Comparison of ENCODE assay signal across 19 cellular contexts in the genomic region with DNA sequence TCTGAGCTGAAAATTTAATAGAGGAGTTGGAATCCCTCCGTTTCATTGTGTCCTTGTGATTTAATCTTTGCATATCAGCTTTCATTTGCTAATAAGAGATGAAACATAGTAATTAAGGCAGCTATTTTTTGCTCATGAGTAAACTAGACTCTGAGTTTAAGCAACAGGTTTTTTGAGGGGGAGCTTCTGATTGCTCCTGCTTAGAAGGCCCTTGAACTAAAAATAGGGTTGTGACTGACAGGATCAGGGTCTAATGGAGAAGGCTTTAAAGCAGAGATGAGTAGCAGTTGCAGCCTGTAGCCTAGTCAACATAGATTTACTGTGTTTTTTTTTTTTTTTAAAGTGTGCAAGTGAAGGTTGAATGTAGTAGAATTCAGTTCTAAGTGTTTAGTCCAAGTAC.
"Had no signal": no experiment of that assay in that cellular context is flagged by ENCODE, and none has a peak within 500 bp of the region (broad histone marks: within the 10 kb centered on the region; RNA-seq: fewer than 3 reads in every experiment).

No MANE protein-coding gene starts in this region.

- H3K36me3 ChIP-seq: uterus had no signal

- H3K9me3 ChIP-seq: suprapubic skin, transverse colon, uterus had no signal

- H3K27ac ChIP-seq: suprapubic skin, transverse colon, uterus, WERI-Rb-1 had no signal

- H3K27me3 ChIP-seq: suprapubic skin, transverse colon, uterus had no signal

- H3K4me3 ChIP-seq: suprapubic skin, transverse colon, uterus had no signal

- H3K4me1 ChIP-seq: suprapubic skin, transverse colon, uterus had no signal

- DNase-seq: activated CD4-positive, alpha-beta T cell treated with anti-CD3 and anti-CD28 coated beads for 1 hour; activated effector memory CD4-positive, alpha-beta T cell treated with anti-CD3 and anti-CD28 coated beads, Interleukin-2, amount 50 U/mL, for 16 hours; activated naive CD4-positive, alpha-beta T cell treated with anti-CD3 and anti-CD28 coated beads, Interleukin-2, amount 50 U/mL, for 16 hours; activated T-cell treated with anti-CD3 and anti-CD28 coated beads, Interleukin-2, amount 50 U/mL, for 72 hours; aorta; cerebellar nuclear complex; effector CD4-positive, alpha-beta T cell; head of caudate nucleus; mesendoderm; posterior cingulate gyrus; retina; small intestine; stimulated activated CD4-positive, alpha-beta T cell treated with anti-CD3 and anti-CD28 coated beads, Interleukin-15, amount 100 ng/mL, for 24 hours; stimulated activated CD4-positive, alpha-beta T cell treated with anti-CD3 and anti-CD28 coated beads, Interleukin-2, amount 100 ng/mL, for 48 hours; stimulated activated naive CD8-positive, alpha-beta T cell treated with anti-CD3 and anti-CD28 coated beads, Interleukin-15, amount 100 ng/mL, for 72 hours; transverse colon; uterus; WERI-Rb-1 had no signal
